ENCODE assay signal across 21 cellular contexts in the genomic region with DNA sequence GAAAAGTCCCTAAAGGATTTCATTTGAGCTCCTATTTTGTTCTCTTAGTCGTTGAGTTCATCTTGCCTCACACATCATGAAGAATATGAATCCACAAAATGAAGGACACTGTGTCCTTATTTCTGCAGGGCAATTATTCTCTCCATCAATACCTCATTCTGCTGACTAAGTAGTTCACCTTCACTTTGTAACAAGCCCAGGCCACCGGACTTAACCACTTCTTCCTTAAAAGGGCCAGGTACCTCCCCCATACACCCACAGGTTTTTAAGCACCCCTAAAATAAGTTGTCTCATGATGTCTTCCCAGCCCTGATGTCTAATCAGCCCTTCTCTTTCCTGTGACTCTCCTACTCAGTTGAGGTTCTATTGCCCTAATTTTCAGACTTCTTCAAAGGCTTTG.
A peak's percentile ranks its signal among the peaks of the same experiment; 100 is the strongest.
DNase-seq lines count a peak whose midpoint lies in the region; ATAC-seq and TF ChIP-seq lines count a peak whose summit lies in the region.
"Had no signal": no experiment of that assay in that cellular context is flagged by ENCODE, and none has a peak within 500 bp of the region (broad histone marks: within the 10 kb centered on the region; RNA-seq: fewer than 3 reads in every experiment).

No MANE protein-coding gene starts in this region.

- H3K36me3 Mint-ChIP-seq in activated CD4-positive, alpha-beta T cell treated with anti-CD3 and anti-CD28 coated beads for 36 hours (ENCODE audit: low read depth), result no peaks in the 10 kb centered on the region
- H3K36me3 Mint-ChIP-seq in activated CD4-positive, alpha-beta T cell treated with anti-CD3 and anti-CD28 coated beads, Interleukin-2, amount 10 ng/mL, durations not matched to agents 7 days and 5 days (ENCODE audit: low read depth), result peaks cover 3% of the 10 kb centered on the region
- peaks cover 3% of the 10 kb centered on the region for H3K36me3 Mint-ChIP-seq in endothelial cell (ENCODE audit: low read depth, unreplicated experiment)

- peak overlapping the region; percentile 49 for H3K27ac ChIP-seq in thymus (ENCODE audit: low read depth)
- H3K27ac ChIP-seq: BLaER1, KMS-11, SK-N-MC had no signal

- ATAC-seq in activated CD4-positive, alpha-beta T cell treated with anti-CD3 and anti-CD28 coated beads for 36 hours, result no peak
- no peak for ATAC-seq in GM21529 (IDR thresholded peaks at IDR 0.05; ENCODE audit: unreplicated experiment)

- POLR2A ChIA-PET in activated CD4-positive, alpha-beta T cell treated with anti-CD3 and anti-CD28 coated beads for 36 hours (lab: Charles Lee), result no interaction called here
- POLR2A ChIA-PET in activated CD4-positive, alpha-beta T cell treated with anti-CD3 and anti-CD28 coated beads, Interleukin-2, amount 10 ng/mL, durations not matched to agents 7 days and 5 days (lab: Charles Lee), result no interaction called here

- no peaks in the 10 kb centered on the region for H3K36me3 ChIP-seq in thymus (ENCODE audit: control insufficient read depth, insufficient read depth)
- H3K36me3 ChIP-seq: BLaER1 had no signal

- 92% methylated on average over 2 of the region's 2 CpGs for WGBS in thymus

- H3K4me1 ChIP-seq in thymus (ENCODE audit: control insufficient read depth, insufficient read depth, low read length), result peaks cover 35% of the 10 kb centered on the region
- H3K4me1 ChIP-seq: BLaER1 had no signal

- no peak for DNase-seq in activated CD4-positive, alpha-beta T cell treated with anti-CD3 and anti-CD28 coated beads for 36 hours
- DNase-seq in activated CD4-positive, alpha-beta T cell treated with anti-CD3 and anti-CD28 coated beads, Interleukin-2, amount 10 ng/mL, durations not matched to agents 7 days and 5 days, result no peak
- DNase-seq in GM20000 (ENCODE audit: low spot score) (peak; percentile 22), endothelial cell (ENCODE audit: low spot score) (no peak), NCI-H1105 treated with DMSO at 0.1 percent for 48 hours (lab: John Stamatoyannopoulos, UW) (no peak), NCI-H187 treated with DMSO at 0.1 percent for 48 hours (lab: John Stamatoyannopoulos, UW) (no peak)
- DNase-seq: 8988T, COR-L47, GF-D8, GOT3, NCI-H1048, NCI-H146, NCI-H2107, NCI-H2227 treated with DMSO at 0.1 percent for 48 hours, NCI-H524, Right ventricle myocardium superior had no signal

- peaks cover 35% of the 10 kb centered on the region for H3K4me1 Mint-ChIP-seq in activated CD4-positive, alpha-beta T cell treated with anti-CD3 and anti-CD28 coated beads for 36 hours
- H3K4me1 Mint-ChIP-seq in activated CD4-positive, alpha-beta T cell treated with anti-CD3 and anti-CD28 coated beads, Interleukin-2, amount 10 ng/mL, durations not matched to agents 7 days and 5 days, result peaks cover 34% of the 10 kb centered on the region
- peaks cover 49% of the 10 kb centered on the region for H3K4me1 Mint-ChIP-seq in endothelial cell (ENCODE audit: unreplicated experiment)

- H3K4me3 Mint-ChIP-seq in activated CD4-positive, alpha-beta T cell treated with anti-CD3 and anti-CD28 coated beads for 36 hours, result no peak overlapping the region
- no peak overlapping the region for H3K4me3 Mint-ChIP-seq in activated CD4-positive, alpha-beta T cell treated with anti-CD3 and anti-CD28 coated beads, Interleukin-2, amount 10 ng/mL, durations not matched to agents 7 days and 5 days
- no peak overlapping the region for H3K4me3 Mint-ChIP-seq in endothelial cell (ENCODE audit: unreplicated experiment)

- no peaks in the 10 kb centered on the region for H3K9me3 ChIP-seq in thymus (ENCODE audit: control insufficient read depth)
- H3K9me3 ChIP-seq: BLaER1 had no signal

- no peak overlapping the region for H3K4me3 ChIP-seq in thymus (ENCODE audit: low read length)
- H3K4me3 ChIP-seq: BLaER1, SK-N-MC had no signal

- TF ChIP-seq CTCF in GM20000 (IDR thresholded peaks at IDR 0.05; ENCODE audit: extremely low read depth, missing control alignments) (no peak), endothelial cell (IDR thresholded peaks at IDR 0.05; ENCODE audit: unreplicated experiment) (no peak)

- no peaks in the 10 kb centered on the region for H3K27me3 Mint-ChIP-seq in activated CD4-positive, alpha-beta T cell treated with anti-CD3 and anti-CD28 coated beads for 36 hours
- H3K27me3 Mint-ChIP-seq in activated CD4-positive, alpha-beta T cell treated with anti-CD3 and anti-CD28 coated beads, Interleukin-2, amount 10 ng/mL, durations not matched to agents 7 days and 5 days, result no peaks in the 10 kb centered on the region
- no peaks in the 10 kb centered on the region for H3K27me3 Mint-ChIP-seq in endothelial cell (ENCODE audit: unreplicated experiment)

- H3K9me3 Mint-ChIP-seq in activated CD4-positive, alpha-beta T cell treated with anti-CD3 and anti-CD28 coated beads for 36 hours (ENCODE audit: low read depth), result no peaks in the 10 kb centered on the region
- H3K9me3 Mint-ChIP-seq in activated CD4-positive, alpha-beta T cell treated with anti-CD3 and anti-CD28 coated beads, Interleukin-2, amount 10 ng/mL, durations not matched to agents 7 days and 5 days, result no peaks in the 10 kb centered on the region
- no peaks in the 10 kb centered on the region for H3K9me3 Mint-ChIP-seq in endothelial cell (ENCODE audit: unreplicated experiment)

- peak overlapping the region; percentile 14 for H3K27ac Mint-ChIP-seq in activated CD4-positive, alpha-beta T cell treated with anti-CD3 and anti-CD28 coated beads for 36 hours
- no peak overlapping the region for H3K27ac Mint-ChIP-seq in activated CD4-positive, alpha-beta T cell treated with anti-CD3 and anti-CD28 coated beads, Interleukin-2, amount 10 ng/mL, durations not matched to agents 7 days and 5 days
- H3K27ac Mint-ChIP-seq in endothelial cell (ENCODE audit: unreplicated experiment), result peak overlapping the region; percentile 48

- CTCF ChIA-PET in activated CD4-positive, alpha-beta T cell treated with anti-CD3 and anti-CD28 coated beads for 36 hours (lab: Charles Lee), result interaction anchor here (0.5 to 0.7 kb wide), 2 partner anchors 167 to 1341 kb away, joined by 3 read pairs; no protein-coding TSS in a partner anchor
- CTCF ChIA-PET in activated CD4-positive, alpha-beta T cell treated with anti-CD3 and anti-CD28 coated beads, Interleukin-2, amount 10 ng/mL, durations not matched to agents 7 days and 5 days (lab: Charles Lee), result no interaction called here

- H3K27me3 ChIP-seq in thymus (ENCODE audit: control insufficient read depth, insufficient read depth), result no peaks in the 10 kb centered on the region
- H3K27me3 ChIP-seq: BLaER1 had no signal

- intact Hi-C loops in activated CD4-positive, alpha-beta T cell treated with anti-CD3 and anti-CD28 coated beads for 36 hours (cut with DNase I, micrococcal nuclease), result loop anchor here in 1 of 2 experiments (10.0 kb wide), 1 partner anchor 160 kb away; no protein-coding TSS in a partner anchor
